Comparison of ENCODE assay signal across 8 cellular contexts in genomic region chr2:64644240-64645013, GRCh38.
DNase-seq lines count a peak whose midpoint lies in the region; ATAC-seq lines count a peak whose summit lies in the region.

No MANE protein-coding gene starts in this region.

- in situ Hi-C loops in KBM-7 (cut with MboI; ENCODE audit: low pct_unique_long_range_greater_than_20kb, low sequenced_read_pairs), result loop anchor here (25.0 kb wide), 1 partner anchor 218 kb away; no protein-coding TSS in a partner anchor

- ATAC-seq in GM21786 (IDR thresholded peaks at IDR 0.05; ENCODE audit: unreplicated experiment) (peak; percentile 37), HG02970 (IDR thresholded peaks at IDR 0.05; ENCODE audit: low FRiP score, unreplicated experiment) (no peak)

- peak; percentile 68 for DNase-seq in GF-D8 (lab: John Stamatoyannopoulos, UW)
- peak; percentile 89 for DNase-seq in KBM-7
- DNase-seq in SW480 (ENCODE audit: low spot score), result peak; percentile 74
- peak; percentile 28 for DNase-seq in central memory CD4-positive, alpha-beta T cell
- peak; percentile 93 for DNase-seq in islet precursor cell
- peak; percentile 72 for DNase-seq in stimulated activated CD4-positive, alpha-beta T cell treated with anti-CD3 and anti-CD28 coated beads, Interleukin-15, amount 100 ng/mL, for 24 hours

Comparison
In these comparisons a context has a peak if more than half of its experiments do, and no peak if none do; other contexts are left out.
1. DNase-seq: peak in every context shown above with its lines; median percentile 93 in islet precursor cell; 89 in KBM-7; 74 in SW480; 72 in stimulated activated CD4-positive, alpha-beta T cell treated with anti-CD3 and anti-CD28 coated beads, Interleukin-15, amount 100 ng/mL, for 24 hours; 68 in GF-D8; 28 in central memory CD4-positive, alpha-beta T cell.